ENCODE assay signal across 10 cellular contexts in genomic region chr12:46369095-46369473, GRCh38. TPM values are rescaled to one million over a fixed set of nuclear protein-coding genes. Genes with fewer than 3 reads are reported as not detected.
A peak's percentile ranks its signal among the peaks of the same experiment; 100 is the strongest.
DNase-seq lines count a peak whose midpoint lies in the region; ATAC-seq, FAIRE-seq and TF ChIP-seq lines count a peak whose summit lies in the region.
"Had no signal": no experiment of that assay in that cellular context is flagged by ENCODE, and none has a peak within 500 bp of the region (broad histone marks: within the 10 kb centered on the region; RNA-seq: fewer than 3 reads in every experiment).

No MANE protein-coding gene starts in this region.

- DNase-seq in activated CD4-positive, alpha-beta T cell treated with anti-CD3 and anti-CD28 coated beads, Interleukin-2, amount 10 ng/mL, durations not matched to agents 24 days and 14 days, result no peak
- DNase-seq in activated CD4-positive, alpha-beta T cell treated with anti-CD3 and anti-CD28 coated beads for 48 hours, result no peak
- DNase-seq in astrocyte (ENCODE audit: low read depth) (no peak), right lobe of liver (no peak), NCI-H2171 (lab: John Stamatoyannopoulos, UW) (no peak)
- no peak for DNase-seq in effector CD8-positive, alpha-beta T cell (lab: John Stamatoyannopoulos, UW)
- DNase-seq: NCI-H345 had no signal

- H3K27me3 ChIP-seq in astrocyte (ENCODE audit: insufficient read depth, low read length) (no peaks in the 10 kb centered on the region), right lobe of liver (no peaks in the 10 kb centered on the region), thymus (ENCODE audit: control insufficient read depth, insufficient read depth) (no peaks in the 10 kb centered on the region)

- intact Hi-C loops in activated CD4-positive, alpha-beta T cell treated with anti-CD3 and anti-CD28 coated beads, Interleukin-2, amount 10 ng/mL, durations not matched to agents 24 days and 14 days (cut with micrococcal nuclease), result loop anchor here (1.0 kb wide), 1 partner anchor 8 kb away; no protein-coding TSS in a partner anchor
- intact Hi-C loops in right lobe of liver (cut with DNase I), result no loop called here

- 50% methylated on average over 4 of the region's 4 CpGs for WGBS in right lobe of liver (ENCODE audit: insufficient coverage, low coverage, low lambda C conversion rate, missing lambda C conversion rate)
- 86% methylated on average over 4 of the region's 4 CpGs for WGBS in thymus

- H3K9me3 ChIP-seq in astrocyte (ENCODE audit: insufficient read depth, low read depth, low read length) (no peaks in the 10 kb centered on the region), right lobe of liver (no peaks in the 10 kb centered on the region), thymus (ENCODE audit: control insufficient read depth) (no peaks in the 10 kb centered on the region)

- H3K27ac ChIP-seq in astrocyte (ENCODE audit: low read depth, low read length) (peak overlapping the region; percentile 97), right lobe of liver (peak overlapping the region; percentile 46 to 99 (median 98)), thymus (ENCODE audit: low read depth) (no peak overlapping the region)
- H3K27ac ChIP-seq: C4-2B had no signal

- H3K9ac ChIP-seq in astrocyte (ENCODE audit: low read length), result peak overlapping the region; percentile 97

- peaks cover 78% of the 10 kb centered on the region for H3K79me2 ChIP-seq in astrocyte (ENCODE audit: insufficient read depth, low read length)

- no peak overlapping the region for H2AFZ ChIP-seq in astrocyte (ENCODE audit: low read depth, low read length)

- TF ChIP-seq CTCF in astrocyte (IDR thresholded peaks at IDR 0.05; ENCODE audit: insufficient read depth, low read depth, low read length) (no peak), right lobe of liver (IDR thresholded peaks at IDR 0.05) (no peak)

- no peaks in the 10 kb centered on the region for H3K9me3 Mint-ChIP-seq in activated CD4-positive, alpha-beta T cell treated with anti-CD3 and anti-CD28 coated beads, Interleukin-2, amount 10 ng/mL, durations not matched to agents 24 days and 14 days
- no peaks in the 10 kb centered on the region for H3K9me3 Mint-ChIP-seq in astrocyte (ENCODE audit: unreplicated experiment)

- peak overlapping the region; percentile 99 for H3K4me2 ChIP-seq in astrocyte (ENCODE audit: low read length)

- no peak for ATAC-seq in right lobe of liver
- no peak for ATAC-seq in HG03342 (IDR thresholded peaks at IDR 0.05; ENCODE audit: unreplicated experiment)

- H3K36me3 Mint-ChIP-seq in activated CD4-positive, alpha-beta T cell treated with anti-CD3 and anti-CD28 coated beads, Interleukin-2, amount 10 ng/mL, durations not matched to agents 24 days and 14 days (ENCODE audit: low read depth), result peaks cover 71% of the 10 kb centered on the region
- H3K36me3 Mint-ChIP-seq in astrocyte (ENCODE audit: low read depth, unreplicated experiment), result peaks cover 34% of the 10 kb centered on the region

- H3K4me3 Mint-ChIP-seq in activated CD4-positive, alpha-beta T cell treated with anti-CD3 and anti-CD28 coated beads, Interleukin-2, amount 10 ng/mL, durations not matched to agents 24 days and 14 days, result peak overlapping the region; percentile 86
- peak overlapping the region; percentile 99 for H3K4me3 Mint-ChIP-seq in astrocyte (ENCODE audit: unreplicated experiment)

- peak overlapping the region; percentile 96 for H3K4me3 ChIP-seq in astrocyte (ENCODE audit: insufficient read depth, low read depth, low read length)
- peak overlapping the region; percentile 84 to 90 (median 88) for H3K4me3 ChIP-seq in right lobe of liver
- peak overlapping the region; percentile 100 for H3K4me3 ChIP-seq in thymus (ENCODE audit: low read length)

- H3K27me3 Mint-ChIP-seq in activated CD4-positive, alpha-beta T cell treated with anti-CD3 and anti-CD28 coated beads, Interleukin-2, amount 10 ng/mL, durations not matched to agents 24 days and 14 days, result peaks cover 3% of the 10 kb centered on the region
- H3K27me3 Mint-ChIP-seq in astrocyte (ENCODE audit: low read depth, unreplicated experiment), result no peaks in the 10 kb centered on the region

- H3K4me1 Mint-ChIP-seq in activated CD4-positive, alpha-beta T cell treated with anti-CD3 and anti-CD28 coated beads, Interleukin-2, amount 10 ng/mL, durations not matched to agents 24 days and 14 days, result peaks cover 63% of the 10 kb centered on the region
- H3K4me1 Mint-ChIP-seq in astrocyte (ENCODE audit: low read depth, unreplicated experiment), result peaks cover 34% of the 10 kb centered on the region

- H4K20me1 ChIP-seq in astrocyte (ENCODE audit: insufficient read depth, low read length), result peaks cover 83% of the 10 kb centered on the region

- H3K4me1 ChIP-seq in astrocyte (ENCODE audit: insufficient read depth, low read length) (peaks cover 49% of the 10 kb centered on the region), right lobe of liver (peaks cover 0 to 62% (median 22%) of the 10 kb centered on the region in 4 donors), thymus (ENCODE audit: control insufficient read depth, insufficient read depth, low read length) (peaks cover 18% of the 10 kb centered on the region)

- no peak for FAIRE-seq in astrocyte (lab: Jason Lieb, UNC)

- peak overlapping the region; percentile 47 for H3K27ac Mint-ChIP-seq in activated CD4-positive, alpha-beta T cell treated with anti-CD3 and anti-CD28 coated beads, Interleukin-2, amount 10 ng/mL, durations not matched to agents 24 days and 14 days
- H3K27ac Mint-ChIP-seq in astrocyte (ENCODE audit: unreplicated experiment), result peak overlapping the region; percentile 66

- peak; percentile 29 for TF ChIP-seq POLR2A in right lobe of liver (IDR thresholded peaks at IDR 0.05)

- peaks cover 69% of the 10 kb centered on the region for H3K36me3 ChIP-seq in astrocyte (ENCODE audit: insufficient read depth, low read length)
- peaks cover 26 to 71% (median 59%) of the 10 kb centered on the region in 4 donors for H3K36me3 ChIP-seq in right lobe of liver
- peaks cover 42% of the 10 kb centered on the region for H3K36me3 ChIP-seq in thymus (ENCODE audit: control insufficient read depth, insufficient read depth)

RNA-seq across cellular contexts. Expression of gene SLC38A2, which starts 3.5 kb away (rescaled TPM):
- 158 and 168 TPM in 2 replicates for total RNA-seq in activated CD4-positive, alpha-beta T cell treated with anti-CD3 and anti-CD28 coated beads, Interleukin-2, amount 10 ng/mL, durations not matched to agents 24 days and 14 days
- total RNA-seq in astrocyte (378 and 421 TPM in 2 replicates), right lobe of liver (100 to 1,000 TPM in 5 of 6 experiments, 10 to 100 TPM in 1; 77.0 to 463 (median 290) TPM)
- polyA plus RNA-seq in thymus, result 137 TPM
